In genomic region chr6:70552974-70553373, GRCh38 we compare ENCODE assay signal across 21 cellular contexts.
"Had no signal": no experiment of that assay in that cellular context is flagged by ENCODE, and none has a peak within 500 bp of the region (broad histone marks: within the 10 kb centered on the region; RNA-seq: fewer than 3 reads in every experiment).

No MANE protein-coding gene starts in this region.

- H3K9me3 ChIP-seq: esophagus squamous epithelium, left lung, lower lobe of right lung, ovary, stomach, thyroid gland, vagina had no signal

- H3K4me1 ChIP-seq: esophagus squamous epithelium, left lung, lower lobe of right lung, stomach, thyroid gland, vagina had no signal

- DNase-seq: cortex of kidney; effector memory CD8-positive, alpha-beta T cell; erythroblast; esophagus squamous epithelium; foreskin melanocyte; kidney; left lung; lower lobe of right lung; naive thymus-derived CD8-positive, alpha-beta T cell; occipital lobe; ovary; posterior cingulate gyrus; retina; stimulated activated CD4-positive, alpha-beta T cell treated with anti-CD3 and anti-CD28 coated beads, Interleukin-2, amount 100 ng/mL, for 24 hours; stimulated activated CD4-positive, alpha-beta T cell treated with anti-CD3 and anti-CD28 coated beads, Interleukin-4, amount 100 ng/mL, for 24 hours; stimulated activated naive CD4-positive, alpha-beta T cell treated with Interleukin-2 at 50 U/mL for 16 hours; stomach; thyroid gland; trophoblast cell had no signal

- H3K4me3 ChIP-seq: esophagus squamous epithelium, hepatocyte, left lung, lower lobe of right lung, ovary, stomach, thyroid gland, vagina had no signal

- H3K36me3 ChIP-seq: lower lobe of right lung, ovary, vagina had no signal

- H3K27ac ChIP-seq: esophagus squamous epithelium, hepatocyte, left lung, lower lobe of right lung, ovary, stomach, thyroid gland, vagina had no signal

- H3K27me3 ChIP-seq: esophagus squamous epithelium, hepatocyte, left lung, ovary, stomach, thyroid gland, vagina had no signal
